In the genomic region with DNA sequence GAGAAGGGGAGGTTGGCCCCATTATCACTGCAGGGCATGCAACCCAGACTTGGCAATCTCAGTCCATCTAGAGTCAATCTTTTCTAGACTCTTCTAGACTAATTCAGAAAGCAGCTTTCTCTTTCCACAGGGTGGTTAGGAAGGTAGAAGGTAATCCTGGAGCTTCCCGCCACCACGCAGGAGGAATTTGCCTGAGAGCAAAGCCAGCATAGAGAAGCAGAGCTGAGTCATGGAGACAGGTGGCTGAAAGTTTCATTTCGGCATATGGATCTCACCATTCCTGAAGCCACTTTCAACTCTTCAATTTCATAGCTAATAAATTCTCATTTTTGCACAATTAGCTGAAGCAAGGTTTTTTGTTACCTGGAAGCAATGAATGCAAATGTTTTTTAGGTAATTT, we compare ENCODE assay signal across 25 cellular contexts. TPM values are rescaled to one million over a fixed set of nuclear protein-coding genes. Genes with fewer than 3 reads are reported as not detected.
DNase-seq lines count a peak whose midpoint lies in the region; ATAC-seq and TF ChIP-seq lines count a peak whose summit lies in the region.
"Had no signal": no experiment of that assay in that cellular context is flagged by ENCODE, and none has a peak within 500 bp of the region (broad histone marks: within the 10 kb centered on the region; RNA-seq: fewer than 3 reads in every experiment).

No MANE protein-coding gene starts in this region.

- H3K36me3 Mint-ChIP-seq in MCF 10A (ENCODE audit: insufficient read depth, unreplicated experiment): no peaks in the 10 kb centered on the region
- no peaks in the 10 kb centered on the region for H3K36me3 Mint-ChIP-seq in activated CD4-positive, alpha-beta T cell treated with anti-CD3 and anti-CD28 coated beads for 36 hours (ENCODE audit: low read depth)
- H3K36me3 Mint-ChIP-seq: CD4-positive, CD25-positive, alpha-beta regulatory T cell had no signal

- H3K36me3 ChIP-seq in mammary epithelial cell (ENCODE audit: insufficient read depth, low read length) (no peaks in the 10 kb centered on the region), A673 (ENCODE audit: insufficient read depth, low read length, poor library complexity, severe bottlenecking) (no peaks in the 10 kb centered on the region)
- H3K36me3 ChIP-seq: BE2C had no signal

- 75% methylated on average over 3 of the region's 3 CpGs for WGBS in mammary epithelial cell (ENCODE audit: low coverage, missing lambda C conversion rate)

- H3K27me3 Mint-ChIP-seq in MCF 10A (ENCODE audit: insufficient read depth, unreplicated experiment): peaks cover 59% of the 10 kb centered on the region
- H3K27me3 Mint-ChIP-seq in activated CD4-positive, alpha-beta T cell treated with anti-CD3 and anti-CD28 coated beads for 36 hours: peaks cover 15% of the 10 kb centered on the region

- intact Hi-C loops in mammary epithelial cell (cut with micrococcal nuclease): no loop called here
- intact Hi-C loops in MCF 10A (cut with micrococcal nuclease): no loop called here
- intact Hi-C loops in A673 (cut with micrococcal nuclease; ENCODE audit: unreplicated experiment): no loop called here
- intact Hi-C loops in activated CD4-positive, alpha-beta T cell treated with anti-CD3 and anti-CD28 coated beads for 36 hours (cut with DNase I, micrococcal nuclease): no loop called here

- H3K9me3 ChIP-seq in mammary epithelial cell (replicated peaks; ENCODE audit: insufficient read depth, low read length): no peaks in the 10 kb centered on the region
- no peaks in the 10 kb centered on the region for H3K9me3 ChIP-seq in A673 (ENCODE audit: low read depth, low read length, poor library complexity, severe bottlenecking)
- H3K9me3 ChIP-seq: BE2C had no signal

- H3K27ac Mint-ChIP-seq in MCF 10A (ENCODE audit: low read depth, unreplicated experiment): no peak overlapping the region
- H3K27ac Mint-ChIP-seq in activated CD4-positive, alpha-beta T cell treated with anti-CD3 and anti-CD28 coated beads for 36 hours: no peak overlapping the region
- H3K27ac Mint-ChIP-seq: CD4-positive, CD25-positive, alpha-beta regulatory T cell; HFFc6 had no signal

- BruUV-seq in mammary epithelial cell (replicated peaks; lab: Mats Ljungman, UMichigan): no TSS peak
- no TSS peak for BruUV-seq in MCF 10A (replicated peaks; lab: Mats Ljungman, UMichigan)
- no TSS peak for BruUV-seq in A673 (replicated peaks; lab: Mats Ljungman, UMichigan)

- no peak overlapping the region for H3K9ac ChIP-seq in mammary epithelial cell (ENCODE audit: insufficient read depth, low read length)

- no peak overlapping the region for H3K27ac ChIP-seq in mammary epithelial cell (ENCODE audit: insufficient read depth, low read depth, low read length)
- H3K27ac ChIP-seq in A673 (ENCODE audit: low read depth, low read length, poor library complexity, severe bottlenecking): no peak overlapping the region
- H3K27ac ChIP-seq: HL-60 had no signal

- in situ Hi-C loops in mammary epithelial cell (cut with MboI; ENCODE audit: low sequenced_read_pairs in 2 of 2): no loop called here

- CTCF ChIA-PET in mammary epithelial cell (lab: Charles Lee; ENCODE audit: low non-redundant PET) (no interaction called here), MCF 10A (lab: Yijun Ruan, JAX) (interaction anchor here (0.6 to 0.7 kb wide), 3 partner anchors 20 to 336 kb away, joined by 3 read pairs; no protein-coding TSS in a partner anchor), A673 (lab: Charles Lee) (interaction anchor here (0.6 kb wide), 1 partner anchor 919 kb away, joined by 4 read pairs; no protein-coding TSS in a partner anchor)
- CTCF ChIA-PET in activated CD4-positive, alpha-beta T cell treated with anti-CD3 and anti-CD28 coated beads for 36 hours (lab: Charles Lee): interaction anchor here (0.6 to 1.6 kb wide), 2 partner anchors 26 to 49 kb away, joined by 3 read pairs; no protein-coding TSS in a partner anchor

- no peak overlapping the region for H3K4me3 Mint-ChIP-seq in MCF 10A (ENCODE audit: unreplicated experiment)
- H3K4me3 Mint-ChIP-seq in activated CD4-positive, alpha-beta T cell treated with anti-CD3 and anti-CD28 coated beads for 36 hours: no peak overlapping the region
- H3K4me3 Mint-ChIP-seq: CD4-positive, CD25-positive, alpha-beta regulatory T cell; CD8-positive, alpha-beta memory T cell; HFFc6 had no signal

- TF ChIP-seq CTCF in mammary epithelial cell (conservative IDR thresholded peaks at IDR 0.05 in 1 of 2, IDR thresholded peaks at IDR 0.05 in 1 of 2; ENCODE audit: extremely low read depth in 1 of 2, insufficient read depth in 1 of 2, low read depth in 1 of 2, low read length in 2 of 2) (no peak), MCF 10A (IDR thresholded peaks at IDR 0.05; ENCODE audit: unreplicated experiment) (no peak), A673 (conservative IDR thresholded peaks at IDR 0.05; ENCODE audit: low read depth, low read length) (no peak)

- H2AFZ ChIP-seq in mammary epithelial cell (ENCODE audit: low read depth, low read length): no peak overlapping the region

- POLR2A ChIA-PET in MCF 10A (lab: Yijun Ruan, JAX) (interaction anchor here (1.6 kb wide), 1 partner anchor 11 kb away, joined by 3 read pairs; no protein-coding TSS in a partner anchor), A673 (lab: Charles Lee; ENCODE audit: low non-redundant PET) (no interaction called here)
- POLR2A ChIA-PET in activated CD4-positive, alpha-beta T cell treated with anti-CD3 and anti-CD28 coated beads for 36 hours (lab: Charles Lee): no interaction called here

- H3K27me3 ChIP-seq in mammary epithelial cell (ENCODE audit: insufficient read depth, low read length) (peaks cover 5% of the 10 kb centered on the region), A673 (replicated peaks; ENCODE audit: insufficient read depth, low read depth, low read length, poor library complexity) (peaks cover 36% of the 10 kb centered on the region)
- H3K27me3 ChIP-seq: BE2C had no signal

- H3K4me3 ChIP-seq in mammary epithelial cell (replicated peaks in 1 of 3; ENCODE audit: insufficient read depth in 1 of 3, low read depth in 2 of 3, low read length in 3 of 3) (no peak overlapping the region), A673 (ENCODE audit: low read depth, low read length, poor library complexity, severe bottlenecking) (no peak overlapping the region)

- H4K20me1 ChIP-seq in mammary epithelial cell (ENCODE audit: insufficient read depth, low read length): no peaks in the 10 kb centered on the region

- no peaks in the 10 kb centered on the region for H3K4me1 Mint-ChIP-seq in MCF 10A (ENCODE audit: insufficient read depth, unreplicated experiment)
- no peaks in the 10 kb centered on the region for H3K4me1 Mint-ChIP-seq in activated CD4-positive, alpha-beta T cell treated with anti-CD3 and anti-CD28 coated beads for 36 hours
- H3K4me1 Mint-ChIP-seq: CD4-positive, CD25-positive, alpha-beta regulatory T cell had no signal

- H3K79me2 ChIP-seq in mammary epithelial cell (ENCODE audit: insufficient read depth, low read length): no peaks in the 10 kb centered on the region

- DNase-seq in mammary epithelial cell: peak; percentile 10
- DNase-seq in MCF 10A (ENCODE audit: unreplicated experiment): no peak
- peak; percentile 49 for DNase-seq in RPMI8226
- peak; percentile 13 for DNase-seq in kidney tubule cell (ENCODE audit: low spot score)
- DNase-seq in A673 (ENCODE audit: low spot score): no peak
- DNase-seq in stimulated activated naive CD8-positive, alpha-beta T cell treated with anti-CD3 and anti-CD28 coated beads, Interleukin-15, Interleukin-2, amounts not matched to agents 100 U/mL and 50 U/mL, for 24 hours: no peak
- no peak for DNase-seq in activated CD4-positive, alpha-beta T cell treated with anti-CD3 and anti-CD28 coated beads for 36 hours
- DNase-seq: ACHN; BE2C; C1 segment of cervical spinal cord; CD4-positive, CD25-positive, alpha-beta regulatory T cell; CD8-positive, alpha-beta memory T cell; COR-L47; DMS 273 treated with DMSO at 0.1 percent for 48 hours; DMS79; GDM1; GOT3; H7; HFFc6; IMR-90 had no signal

- no peaks in the 10 kb centered on the region for H3K9me3 Mint-ChIP-seq in MCF 10A (ENCODE audit: unreplicated experiment)
- no peaks in the 10 kb centered on the region for H3K9me3 Mint-ChIP-seq in activated CD4-positive, alpha-beta T cell treated with anti-CD3 and anti-CD28 coated beads for 36 hours (ENCODE audit: low read depth)
- H3K9me3 Mint-ChIP-seq: CD8-positive, alpha-beta memory T cell; HFFc6 had no signal

- no peak overlapping the region for H3K4me2 ChIP-seq in mammary epithelial cell (ENCODE audit: insufficient read depth, low read depth, low read length)

- dilution Hi-C loops in mammary epithelial cell (cut with HindIII; ENCODE audit: low sequenced_read_pairs): no loop called here

- no peak for ATAC-seq in stimulated activated naive CD8-positive, alpha-beta T cell treated with anti-CD3 and anti-CD28 coated beads, Interleukin-15, Interleukin-2, amounts not matched to agents 100 U/mL and 50 U/mL, for 24 hours
- ATAC-seq in activated CD4-positive, alpha-beta T cell treated with anti-CD3 and anti-CD28 coated beads for 36 hours: no peak
- ATAC-seq: HCT116 had no signal

- H3K4me1 ChIP-seq in mammary epithelial cell (ENCODE audit: insufficient read depth, low read length): no peaks in the 10 kb centered on the region
- H3K4me1 ChIP-seq in A673 (ENCODE audit: insufficient read depth, low read length, poor library complexity, severe bottlenecking): no peaks in the 10 kb centered on the region
- H3K4me1 ChIP-seq: BE2C had no signal

RNA-seq across cellular contexts. Expression of gene FFAR2, which starts 29.0 kb away (rescaled TPM):
- not detected for total RNA-seq in mammary epithelial cell
- polyA plus RNA-seq in mammary epithelial cell: not detected
- polyA minus RNA-seq in mammary epithelial cell: not detected
- not detected in 2 replicates for total RNA-seq in MCF 10A (2022)
- total RNA-seq in A673 (2021): not detected in 2 replicates
- total RNA-seq in activated CD4-positive, alpha-beta T cell treated with anti-CD3 and anti-CD28 coated beads for 36 hours: not detected
- total RNA-seq: A172; CD4-positive, CD25-positive, alpha-beta regulatory T cell; CD8-positive, alpha-beta memory T cell; Daoy; H7; HFFc6; HT1080; IMR-90 had no signal
- polyA plus RNA-seq: CD4-positive, CD25-positive, alpha-beta regulatory T cell; CD8-positive, alpha-beta memory T cell; IMR-90 had no signal

RNA-seq across cellular contexts. Expression of gene GPR42, which starts 48.2 kb away (rescaled TPM):
- total RNA-seq in mammary epithelial cell (not detected), MCF 10A (2022) (not detected in 2 replicates), A673 (2021) (not detected in 2 replicates)
- not detected for polyA plus RNA-seq in mammary epithelial cell
- polyA minus RNA-seq in mammary epithelial cell: not detected
- total RNA-seq in activated CD4-positive, alpha-beta T cell treated with anti-CD3 and anti-CD28 coated beads for 36 hours: 1 to 10 TPM in 1 of 2 experiments, under 1 TPM in 1; 0.54 to 1.1 TPM
- total RNA-seq: A172; CD4-positive, CD25-positive, alpha-beta regulatory T cell; CD8-positive, alpha-beta memory T cell; Daoy; H7; HFFc6; HT1080; IMR-90 had no signal
- polyA plus RNA-seq: CD4-positive, CD25-positive, alpha-beta regulatory T cell; CD8-positive, alpha-beta memory T cell; IMR-90 had no signal

Comparison
In these comparisons a context has a peak if more than half of its experiments do, and no peak if none do; other contexts are left out.
1. DNase-seq: peak in mammary epithelial cell (single experiment), RPMI8226 (single experiment) and kidney tubule cell (single experiment); none in MCF 10A (single experiment), A673 (single experiment), stimulated activated naive CD8-positive, alpha-beta T cell treated with anti-CD3 and anti-CD28 coated beads, Interleukin-15, Interleukin-2, amounts not matched to agents 100 U/mL and 50 U/mL, for 24 hours (single experiment) and activated CD4-positive, alpha-beta T cell treated with anti-CD3 and anti-CD28 coated beads for 36 hours (single experiment).